In genomic region chr3:146544929-146545528, GRCh38 we compare ENCODE assay signal across 8 cellular contexts. TPM values are rescaled to one million over a fixed set of nuclear protein-coding genes. Genes with fewer than 3 reads are reported as not detected.
DNase-seq lines count a peak whose midpoint lies in the region; ATAC-seq and TF ChIP-seq lines count a peak whose summit lies in the region.

No MANE protein-coding gene starts in this region.

- TF ChIP-seq CTCF in gastroesophageal sphincter (IDR thresholded peaks at IDR 0.05): no peak

- peaks cover 0 to 47% (median 6%) of the 10 kb centered on the region in 3 donors for H3K4me1 ChIP-seq in gastroesophageal sphincter

- ATAC-seq in GM19397 (IDR thresholded peaks at IDR 0.05; ENCODE audit: unreplicated experiment) (peak; percentile 14), T-cell (replicated peaks in 1 of 4) (peak in 1 of 4 experiments; percentile 8), gastroesophageal sphincter (no peak)
- no peak for ATAC-seq in stimulated activated effector memory CD8-positive, alpha-beta T cell treated with anti-CD3 and anti-CD28 coated beads, Interleukin-12 subunit alpha, Interleukin-12 subunit beta, amount 100 ng/mL, for 72 hours

- H3K36me3 ChIP-seq in gastroesophageal sphincter: no peaks in the 10 kb centered on the region

- no peak for DNase-seq in T-cell
- DNase-seq in stimulated activated effector memory CD8-positive, alpha-beta T cell treated with anti-CD3 and anti-CD28 coated beads, Interleukin-12 subunit alpha, Interleukin-12 subunit beta, amount 100 ng/mL, for 72 hours (ENCODE audit: low spot score in 2 of 2): no peak
- no peak for DNase-seq in NCI-H2227 (lab: John Stamatoyannopoulos, UW; ENCODE audit: unreplicated experiment)
- no peak for DNase-seq in hepatic stellate cell (ENCODE audit: low spot score)
- no peak for DNase-seq in cerebellum (ENCODE audit: low spot score)
- DNase-seq in kidney tubule cell (ENCODE audit: low spot score): no peak

- TF ChIP-seq EP300 in gastroesophageal sphincter (IDR thresholded peaks at IDR 0.05): no peak

- H3K9me3 Mint-ChIP-seq in T-cell: no peaks in the 10 kb centered on the region
- no peaks in the 10 kb centered on the region for H3K9me3 Mint-ChIP-seq in stimulated activated effector memory CD8-positive, alpha-beta T cell treated with anti-CD3 and anti-CD28 coated beads, Interleukin-12 subunit alpha, Interleukin-12 subunit beta, amount 100 ng/mL, for 72 hours

- no peaks in the 10 kb centered on the region for H3K27me3 ChIP-seq in gastroesophageal sphincter

- H3K36me3 Mint-ChIP-seq in T-cell: no peaks in the 10 kb centered on the region
- peaks cover 11% of the 10 kb centered on the region for H3K36me3 Mint-ChIP-seq in stimulated activated effector memory CD8-positive, alpha-beta T cell treated with anti-CD3 and anti-CD28 coated beads, Interleukin-12 subunit alpha, Interleukin-12 subunit beta, amount 100 ng/mL, for 72 hours

- peak overlapping the region; percentile 93 to 98 (median 98) for H3K27ac ChIP-seq in gastroesophageal sphincter

- peak overlapping the region; percentile 91 to 96 (median 92) for H3K4me3 Mint-ChIP-seq in T-cell
- peak overlapping the region; percentile 91 for H3K4me3 Mint-ChIP-seq in stimulated activated effector memory CD8-positive, alpha-beta T cell treated with anti-CD3 and anti-CD28 coated beads, Interleukin-12 subunit alpha, Interleukin-12 subunit beta, amount 100 ng/mL, for 72 hours

- H3K27me3 Mint-ChIP-seq in T-cell: no peaks in the 10 kb centered on the region

- H3K4me1 Mint-ChIP-seq in T-cell: peaks cover 55 to 73% (median 63%) of the 10 kb centered on the region in 3 donors
- H3K4me1 Mint-ChIP-seq in stimulated activated effector memory CD8-positive, alpha-beta T cell treated with anti-CD3 and anti-CD28 coated beads, Interleukin-12 subunit alpha, Interleukin-12 subunit beta, amount 100 ng/mL, for 72 hours: peaks cover 59% of the 10 kb centered on the region

- no peak for TF ChIP-seq POLR2A in gastroesophageal sphincter (IDR thresholded peaks at IDR 0.05)

- CTCF ChIA-PET in T-cell (lab: Charles Lee): interaction anchor here in 1 of 2 donors (1.0 kb wide), 1 partner anchor 32 kb away, joined by 3 read pairs; no protein-coding TSS in a partner anchor

- H3K27ac Mint-ChIP-seq in T-cell: peak overlapping the region; percentile 85 to 93
- H3K27ac Mint-ChIP-seq in stimulated activated effector memory CD8-positive, alpha-beta T cell treated with anti-CD3 and anti-CD28 coated beads, Interleukin-12 subunit alpha, Interleukin-12 subunit beta, amount 100 ng/mL, for 72 hours: peak overlapping the region; percentile 96

- WGBS in gastroesophageal sphincter (ENCODE audit: low coverage in 1 of 2), 2 donors: 45 to 48% methylated on average over 6 to 8 of the region's 8 CpGs

- H3K4me3 ChIP-seq in gastroesophageal sphincter: peak overlapping the region; percentile 91 to 94

- POLR2A ChIA-PET in T-cell (lab: Charles Lee): interaction anchor here in 1 of 2 donors (0.6 kb wide), 1 partner anchor 23 kb away, joined by 3 read pairs; no protein-coding TSS in a partner anchor

- H3K9me3 ChIP-seq in gastroesophageal sphincter: no peaks in the 10 kb centered on the region

RNA-seq across cellular contexts. Expression of gene PLSCR1, which starts 0.6 kb away (rescaled TPM):
- total RNA-seq in T-cell (10 to 100 TPM; 13.5 to 23.0 (median 16.4) TPM), gastroesophageal sphincter (100 to 1,000 TPM in 2 of 4 donors, 10 to 100 TPM in 2; 37.1 to 190 (median 88.7) TPM), cerebellum (18.5 TPM)
